In genomic region chr6:158552796-158553138, GRCh38 we compare ENCODE assay signal across 1 cellular context.
TF ChIP-seq lines count a peak whose summit lies in the region.

No MANE protein-coding gene starts in this region.

TF ChIP-seq in GM23338, 12 proteins besides CTCF, POLR2A, EP300 and RAD21 (continued from another document):
- TF ChIP-seq ZNF462 (CRISPR knock-in tag; IDR thresholded peaks at IDR 0.05) (no peak), CREB1 (CRISPR knock-in tag; IDR thresholded peaks at IDR 0.05; ENCODE audit: low read depth) (no peak), EZH2phosphoT487 (IDR thresholded peaks at IDR 0.05; ENCODE audit: unreplicated experiment) (no peak), POLR2AphosphoS5 (IDR thresholded peaks at IDR 0.05; ENCODE audit: low read depth) (no peak), ZNF114 (CRISPR knock-in tag; IDR thresholded peaks at IDR 0.05) (no peak)
